ENCODE assay signal across 8 cellular contexts in genomic region chr11:2419638-2420501, GRCh38. TPM values are rescaled to one million over a fixed set of nuclear protein-coding genes. Genes with fewer than 3 reads are reported as not detected.
DNase-seq lines count a peak whose midpoint lies in the region; ATAC-seq and TF ChIP-seq lines count a peak whose summit lies in the region.

No MANE protein-coding gene starts in this region.

- H3K36me3 Mint-ChIP-seq in WTC11 = no peaks in the 10 kb centered on the region

- H3K27ac Mint-ChIP-seq in WTC11 = no peak overlapping the region

- H3K9me3 Mint-ChIP-seq in WTC11 = no peaks in the 10 kb centered on the region

- DNase-seq in NCI-H510A treated with DMSO at 0.1 percent for 48 hours (lab: John Stamatoyannopoulos, UW) (peak; percentile 12), NCI-H510A (lab: John Stamatoyannopoulos, UW) (no peak), NCI-H2029 (lab: John Stamatoyannopoulos, UW) (peak; percentile 30), WTC11 (ENCODE audit: low spot score) (peak; percentile 78), cerebellar cortex (ENCODE audit: low spot score) (peak; percentile 73), kidney tubule cell (ENCODE audit: low spot score) (peak; percentile 72)
- peak; percentile 64 to 66 for DNase-seq in stimulated activated CD4-positive, alpha-beta T cell treated with anti-CD3 and anti-CD28 coated beads, Interleukin-2, amount 100 ng/mL, for 48 hours

- H3K4me1 Mint-ChIP-seq in WTC11 = no peaks in the 10 kb centered on the region

- POLR2A ChIA-PET in WTC11 (lab: Charles Lee) = interaction anchor here (0.7 to 1.7 kb wide), 2 partner anchors 19 to 115 kb away, joined by 4 read pairs; partner anchors contain the start of gene TSSC4

- H3K27me3 Mint-ChIP-seq in WTC11 (ENCODE audit: low read depth) = peaks cover 4% of the 10 kb centered on the region

- CTCF ChIA-PET in WTC11 (lab: Charles Lee) = interaction anchor here (0.5 to 7.6 kb wide), 51 partner anchors 8 to 767 kb away, joined by 3 to 398 read pairs (median 5); partner anchors contain the start of genes C11orf21, CD81, TSPAN32 and TSSC4

- peak; percentile 45; the same call in 1 of the 2 replicates for TF ChIP-seq CTCF in WTC11 (IDR thresholded peaks at IDR 0.05)

- H3K4me3 Mint-ChIP-seq in WTC11 = no peak overlapping the region

- ATAC-seq in WTC11 (peak; percentile 32), GM18520 (IDR thresholded peaks at IDR 0.05; ENCODE audit: unreplicated experiment) (no peak)

TF ChIP-seq in WTC11, 78 proteins besides CTCF, POLR2A, EP300 and RAD21 (continues in another document):
- TF ChIP-seq RORB (CRISPR knock-in tag; IDR thresholded peaks at IDR 0.05) (no peak), PRDM15 (CRISPR knock-in tag; IDR thresholded peaks at IDR 0.05) (no peak), HMGA2 (CRISPR knock-in tag; IDR thresholded peaks at IDR 0.05) (no peak), ETV6 (CRISPR knock-in tag; IDR thresholded peaks at IDR 0.05) (no peak), AFF4 (CRISPR knock-in tag; IDR thresholded peaks at IDR 0.05; ENCODE audit: borderline replicate concordance) (no peak), TEAD4 (CRISPR knock-in tag; IDR thresholded peaks at IDR 0.05) (no peak), TP53 (CRISPR knock-in tag; IDR thresholded peaks at IDR 0.05) (no peak), ZNF232 (CRISPR knock-in tag; IDR thresholded peaks at IDR 0.05) (no peak), SMAD4 (CRISPR knock-in tag; IDR thresholded peaks at IDR 0.05) (no peak), ZNF532 (CRISPR knock-in tag; IDR thresholded peaks at IDR 0.05; ENCODE audit: borderline replicate concordance) (no peak), ZMAT4 (CRISPR knock-in tag; IDR thresholded peaks at IDR 0.05) (no peak), ZNF317 (CRISPR knock-in tag; IDR thresholded peaks at IDR 0.05; ENCODE audit: borderline replicate concordance, low read depth) (no peak), IRF2 (CRISPR knock-in tag; IDR thresholded peaks at IDR 0.05; ENCODE audit: borderline replicate concordance, low read depth) (no peak), ZNF281 (CRISPR knock-in tag; IDR thresholded peaks at IDR 0.05) (no peak)

RNA-seq across cellular contexts. Expression of gene TSSC4, which starts 19.3 kb away (rescaled TPM):
- total RNA-seq in WTC11 (2021) = 41.2 to 45.8 TPM (median 41.4 TPM) in 3 replicates

RNA-seq across cellular contexts. Expression of gene TRPM5, which starts 24.4 kb away (rescaled TPM):
- total RNA-seq in WTC11 (2021) = 0.07 to 0.09 TPM in 2 of 3 replicates, not detected in the other

RNA-seq across cellular contexts. Expression of gene KCNQ1, which starts 24.9 kb away (rescaled TPM):
- 2.5 to 4.3 TPM (median 4.0 TPM) in 3 replicates for total RNA-seq in WTC11 (2021)

RNA-seq across cellular contexts. Expression of gene CD81, which starts 42.8 kb away (rescaled TPM):
- 237 to 244 TPM (median 241 TPM) in 3 replicates for total RNA-seq in WTC11 (2021)
